Comparison of ENCODE assay signal across 1 cellular context in genomic region chr10:117237401-117237991, GRCh38.
TF ChIP-seq lines count a peak whose summit lies in the region.

No MANE protein-coding gene starts in this region.

TF ChIP-seq in K562, 482 proteins besides CTCF, POLR2A, EP300 and RAD21 (continued from another document):
- TF ChIP-seq VEZF1 (CRISPR knock-in tag; IDR thresholded peaks at IDR 0.05) (peak; percentile 48; the same call in 1 of the 2 replicates), ZEB2 (IDR thresholded peaks at IDR 0.05) (no peak), ESRRA (IDR thresholded peaks at IDR 0.05; ENCODE audit: borderline replicate concordance, low read depth) (no peak), ZBTB33 (CRISPR knock-in tag; IDR thresholded peaks at IDR 0.05) (0 out of 2 replicates have a peak, but pooled peaks have one; percentile 20), MAX (CRISPR knock-in tag; IDR thresholded peaks at IDR 0.05) (peak; percentile 38; the same call in 1 of the 2 replicates), ZNF655 (CRISPR knock-in tag; IDR thresholded peaks at IDR 0.05) (no peak), PREB (CRISPR knock-in tag; IDR thresholded peaks at IDR 0.05) (no peak), JUNB (CRISPR knock-in tag; conservative IDR thresholded peaks at IDR 0.05) (no peak), SIX5 (IDR thresholded peaks at IDR 0.05; ENCODE audit: borderline replicate concordance in 1 of 2, insufficient read depth in 1 of 2, low read depth in 1 of 2, low read length in 2 of 2) (no peak), ESRRB (CRISPR knock-in tag; IDR thresholded peaks at IDR 0.05; ENCODE audit: borderline replicate concordance) (no peak), ZNF830 (CRISPR knock-in tag; IDR thresholded peaks at IDR 0.05) (0 out of 2 replicates have a peak, but pooled peaks have one; percentile 17), BCOR (IDR thresholded peaks at IDR 0.05) (peak; percentile 72; the same call in 1 of the 2 replicates), DLX4 (CRISPR knock-in tag; IDR thresholded peaks at IDR 0.05) (no peak), KAT7 (CRISPR knock-in tag; IDR thresholded peaks at IDR 0.05; ENCODE audit: borderline replicate concordance) (no peak), ZNF324 (CRISPR knock-in tag; IDR thresholded peaks at IDR 0.05) (no peak), THRA (IDR thresholded peaks at IDR 0.05) (no peak), SPI1 (IDR thresholded peaks at IDR 0.05; ENCODE audit: borderline replicate concordance, low read depth, low read length) (peak; percentile 93), ZC3H8 (IDR thresholded peaks at IDR 0.05) (no peak), ZNF133 (CRISPR knock-in tag; IDR thresholded peaks at IDR 0.05) (no peak), ZNF518B (CRISPR knock-in tag; IDR thresholded peaks at IDR 0.05) (no peak), ETV6 (IDR thresholded peaks at IDR 0.05; ENCODE audit: borderline replicate concordance in 1 of 2, low read depth in 2 of 2, low read length in 1 of 2) (peak; percentile 95 to 100), ETV6 (CRISPR knock-in tag; IDR thresholded peaks at IDR 0.05; ENCODE audit: borderline replicate concordance) (no peak), DEAF1 (CRISPR knock-in tag; IDR thresholded peaks at IDR 0.05) (no peak), MYC (IDR thresholded peaks at IDR 0.05; ENCODE audit: low read depth, low read length) (peak; percentile 22; the same call in 1 of the 2 replicates), MYC (CRISPR knock-in tag; IDR thresholded peaks at IDR 0.05; ENCODE audit: borderline replicate concordance, low read depth) (no peak), RCOR1 (IDR thresholded peaks at IDR 0.05; ENCODE audit: borderline replicate concordance in 1 of 2, low read depth in 2 of 2, low read length in 2 of 2) (no peak), CREB1 (IDR thresholded peaks at IDR 0.05) (no peak), CREB1 (CRISPR knock-in tag; IDR thresholded peaks at IDR 0.05) (no peak), NCOA1 (IDR thresholded peaks at IDR 0.05; ENCODE audit: low read depth) (no peak), E2F5 (CRISPR knock-in tag; IDR thresholded peaks at IDR 0.05) (no peak), ZBTB26 (CRISPR knock-in tag; IDR thresholded peaks at IDR 0.05) (no peak), BRF2 (IDR thresholded peaks at IDR 0.05; ENCODE audit: borderline replicate concordance, insufficient read depth, insufficient read length) (no peak), RBM14 (IDR thresholded peaks at IDR 0.05; ENCODE audit: borderline replicate concordance, insufficient read depth, low read depth, low read length) (no peak), NR0B1 (IDR thresholded peaks at IDR 0.05; ENCODE audit: partially characterized antibody) (no peak), RBM25 (IDR thresholded peaks at IDR 0.05; ENCODE audit: low read depth, low read length, severe bottlenecking) (peak; percentile 96), ATF7 (IDR thresholded peaks at IDR 0.05) (peak; percentile 13; the same call in 1 of the 2 replicates), EZH2 (IDR thresholded peaks at IDR 0.05; ENCODE audit: borderline replicate concordance, low read depth, low read length) (no peak), MAFK (IDR thresholded peaks at IDR 0.05; ENCODE audit: low read length) (no peak), SMARCA5 (IDR thresholded peaks at IDR 0.05) (peak; percentile 63; the same call in 1 of the 2 replicates), ZFP1 (CRISPR knock-in tag; IDR thresholded peaks at IDR 0.05) (no peak)
